1 cellular context compared by ENCODE assay signal in genomic region chr1:53899206-53899628, GRCh38.
TF ChIP-seq lines count a peak whose summit lies in the region.

No MANE protein-coding gene starts in this region.

TF ChIP-seq in HepG2, 621 proteins besides CTCF, POLR2A, EP300 and RAD21 (continued from another document and continues in another):
- TF ChIP-seq ZNF883 (CRISPR knock-in tag; IDR thresholded peaks at IDR 0.05; ENCODE audit: not compliant biosample characterization) = no peak
- TF ChIP-seq DNMT1 (CRISPR knock-in tag; IDR thresholded peaks at IDR 0.05) = no peak
- no peak for TF ChIP-seq NFAT5 (CRISPR knock-in tag; IDR thresholded peaks at IDR 0.05)
- TF ChIP-seq MIER3 (CRISPR knock-in tag; IDR thresholded peaks at IDR 0.05; ENCODE audit: borderline replicate concordance) = no peak
- no peak for TF ChIP-seq FOXC1 (CRISPR knock-in tag; IDR thresholded peaks at IDR 0.05; ENCODE audit: borderline replicate concordance)
- peak; percentile 71; the same call in 1 of the 2 replicates for TF ChIP-seq HNF4G (IDR thresholded peaks at IDR 0.05; ENCODE audit: borderline replicate concordance, low read depth, low read length)
- TF ChIP-seq HNF4G (CRISPR knock-in tag; IDR thresholded peaks at IDR 0.05; ENCODE audit: borderline replicate concordance, low read depth) = no peak
- TF ChIP-seq FIP1L1 (IDR thresholded peaks at IDR 0.05; ENCODE audit: borderline replicate concordance, insufficient read depth, low read depth, low read length) = no peak
- no peak for TF ChIP-seq ZNF34 (CRISPR knock-in tag; IDR thresholded peaks at IDR 0.05; ENCODE audit: borderline replicate concordance)
- no peak for TF ChIP-seq ZNF652 (CRISPR knock-in tag; IDR thresholded peaks at IDR 0.05; ENCODE audit: borderline replicate concordance, low read depth)
- no peak for TF ChIP-seq ZNF503 (CRISPR knock-in tag; IDR thresholded peaks at IDR 0.05)
- no peak for TF ChIP-seq ZNF761 (CRISPR knock-in tag; conservative IDR thresholded peaks at IDR 0.05)
- TF ChIP-seq HOXA7 (CRISPR knock-in tag; IDR thresholded peaks at IDR 0.05) = no peak
- TF ChIP-seq ZBTB42 (CRISPR knock-in tag; IDR thresholded peaks at IDR 0.05) = no peak
- TF ChIP-seq ZNF101 (CRISPR knock-in tag; IDR thresholded peaks at IDR 0.05; ENCODE audit: borderline replicate concordance, low read depth) = no peak
- no peak for TF ChIP-seq DBP (CRISPR knock-in tag; IDR thresholded peaks at IDR 0.05; ENCODE audit: not compliant biosample characterization)
- TF ChIP-seq ZSCAN20 (CRISPR knock-in tag; IDR thresholded peaks at IDR 0.05; ENCODE audit: borderline replicate concordance) = no peak
- peak; percentile 49; the same call in 1 of the 2 replicates for TF ChIP-seq SAP130 (CRISPR knock-in tag; IDR thresholded peaks at IDR 0.05; ENCODE audit: low read depth)
- TF ChIP-seq NR2C2 (CRISPR knock-in tag; IDR thresholded peaks at IDR 0.05; ENCODE audit: borderline replicate concordance) = no peak
- TF ChIP-seq ARNT (IDR thresholded peaks at IDR 0.05) = no peak
- no peak for TF ChIP-seq ZNF747 (CRISPR knock-in tag; IDR thresholded peaks at IDR 0.05; ENCODE audit: borderline replicate concordance)
- TF ChIP-seq PHF20 (CRISPR knock-in tag; IDR thresholded peaks at IDR 0.05) = no peak
- TF ChIP-seq ZNF10 (CRISPR knock-in tag; IDR thresholded peaks at IDR 0.05; ENCODE audit: borderline replicate concordance, low read depth) = no peak
- TF ChIP-seq MXI1 (IDR thresholded peaks at IDR 0.05; ENCODE audit: borderline replicate concordance, low read depth, low read length) = no peak
- TF ChIP-seq HMGXB3 (CRISPR knock-in tag; IDR thresholded peaks at IDR 0.05; ENCODE audit: borderline replicate concordance) = no peak
- 0 out of 2 replicates have a peak, but pooled peaks have one; percentile 47 for TF ChIP-seq NCOA2 (CRISPR knock-in tag; IDR thresholded peaks at IDR 0.05)
- no peak for TF ChIP-seq ZNF552 (CRISPR knock-in tag; IDR thresholded peaks at IDR 0.05; ENCODE audit: borderline replicate concordance)
- TF ChIP-seq MLX (CRISPR knock-in tag; IDR thresholded peaks at IDR 0.05) = 0 out of 2 replicates have a peak, but pooled peaks have one; percentile 18
- no peak for TF ChIP-seq MTA3 (CRISPR knock-in tag; IDR thresholded peaks at IDR 0.05)
- 0 out of 2 replicates have a peak, but pooled peaks have one; percentile 47 for TF ChIP-seq HOMEZ (CRISPR knock-in tag; IDR thresholded peaks at IDR 0.05; ENCODE audit: low read depth)
- TF ChIP-seq NFRKB (IDR thresholded peaks at IDR 0.05) = no peak
- TF ChIP-seq KLF11 (CRISPR knock-in tag; IDR thresholded peaks at IDR 0.05) = no peak
- TF ChIP-seq ZNF615 (CRISPR knock-in tag; IDR thresholded peaks at IDR 0.05; ENCODE audit: borderline replicate concordance) = no peak
- TF ChIP-seq HOXD1 (CRISPR knock-in tag; IDR thresholded peaks at IDR 0.05) = no peak
- TF ChIP-seq ZNF570 (CRISPR knock-in tag; IDR thresholded peaks at IDR 0.05; ENCODE audit: borderline replicate concordance) = no peak
- TF ChIP-seq ZNF781 (CRISPR knock-in tag; IDR thresholded peaks at IDR 0.05; ENCODE audit: borderline replicate concordance, not compliant biosample characterization) = no peak
- TF ChIP-seq ZNF639 (CRISPR knock-in tag; conservative IDR thresholded peaks at IDR 0.05) = no peak
- peak; percentile 76 for TF ChIP-seq ZNF740 (CRISPR knock-in tag; IDR thresholded peaks at IDR 0.05)
- TF ChIP-seq SRY (CRISPR knock-in tag; IDR thresholded peaks at IDR 0.05) = no peak
- TF ChIP-seq FOXO1 (CRISPR knock-in tag; IDR thresholded peaks at IDR 0.05) = peak; percentile 44; the same call in 1 of the 2 replicates
- TF ChIP-seq KDM3A (CRISPR knock-in tag; IDR thresholded peaks at IDR 0.05; ENCODE audit: low read depth) = no peak
- TF ChIP-seq ZNF12 (CRISPR knock-in tag; IDR thresholded peaks at IDR 0.05) = no peak
- no peak for TF ChIP-seq ZNF558 (CRISPR knock-in tag; IDR thresholded peaks at IDR 0.05; ENCODE audit: borderline replicate concordance)
- TF ChIP-seq TOPORS (CRISPR knock-in tag; IDR thresholded peaks at IDR 0.05) = no peak
- TF ChIP-seq ZNF720 (CRISPR knock-in tag; IDR thresholded peaks at IDR 0.05) = no peak
- TF ChIP-seq ZNF841 (CRISPR knock-in tag; IDR thresholded peaks at IDR 0.05; ENCODE audit: borderline replicate concordance) = no peak
- 0 out of 2 replicates have a peak, but pooled peaks have one; percentile 12 for TF ChIP-seq CREM (IDR thresholded peaks at IDR 0.05)
- no peak for TF ChIP-seq CREM (CRISPR knock-in tag; IDR thresholded peaks at IDR 0.05)
- no peak for TF ChIP-seq ZNF598 (CRISPR knock-in tag; IDR thresholded peaks at IDR 0.05; ENCODE audit: borderline replicate concordance)
- TF ChIP-seq PREB (CRISPR knock-in tag; IDR thresholded peaks at IDR 0.05) = no peak
- TF ChIP-seq ZNF577 (CRISPR knock-in tag; IDR thresholded peaks at IDR 0.05; ENCODE audit: borderline replicate concordance, low read depth) = no peak
